ENCODE assay signal across 2 cellular contexts in genomic region chr16:89401205-89401604, GRCh38.
TF ChIP-seq lines count a peak whose summit lies in the region.

No MANE protein-coding gene starts in this region.

TF ChIP-seq in SK-N-SH, 30 proteins besides CTCF, POLR2A, EP300 and RAD21:
- TF ChIP-seq USF2 (IDR thresholded peaks at IDR 0.05; ENCODE audit: borderline replicate concordance, low read depth, low read length) (no peak), FOXJ3 (CRISPR knock-in tag; IDR thresholded peaks at IDR 0.05) (no peak)

TF ChIP-seq in SK-N-SH treated with all-trans-retinoic acid at 6 μM for 48 hours, 23 proteins besides CTCF, POLR2A, EP300 and RAD21:
- no peak for TF ChIP-seq GLIS3 (CRISPR knock-in tag; IDR thresholded peaks at IDR 0.05)
- no peak for TF ChIP-seq ZNF565 (CRISPR knock-in tag; conservative IDR thresholded peaks at IDR 0.05; ENCODE audit: low read depth)
- no peak for TF ChIP-seq SNAI2 (CRISPR knock-in tag; IDR thresholded peaks at IDR 0.05)
- TF ChIP-seq CREB5 (CRISPR knock-in tag; IDR thresholded peaks at IDR 0.05; ENCODE audit: low read depth) = no peak
- no peak for TF ChIP-seq TSHZ2 (CRISPR knock-in tag; IDR thresholded peaks at IDR 0.05)
